8 cellular contexts compared by ENCODE assay signal in the genomic region with DNA sequence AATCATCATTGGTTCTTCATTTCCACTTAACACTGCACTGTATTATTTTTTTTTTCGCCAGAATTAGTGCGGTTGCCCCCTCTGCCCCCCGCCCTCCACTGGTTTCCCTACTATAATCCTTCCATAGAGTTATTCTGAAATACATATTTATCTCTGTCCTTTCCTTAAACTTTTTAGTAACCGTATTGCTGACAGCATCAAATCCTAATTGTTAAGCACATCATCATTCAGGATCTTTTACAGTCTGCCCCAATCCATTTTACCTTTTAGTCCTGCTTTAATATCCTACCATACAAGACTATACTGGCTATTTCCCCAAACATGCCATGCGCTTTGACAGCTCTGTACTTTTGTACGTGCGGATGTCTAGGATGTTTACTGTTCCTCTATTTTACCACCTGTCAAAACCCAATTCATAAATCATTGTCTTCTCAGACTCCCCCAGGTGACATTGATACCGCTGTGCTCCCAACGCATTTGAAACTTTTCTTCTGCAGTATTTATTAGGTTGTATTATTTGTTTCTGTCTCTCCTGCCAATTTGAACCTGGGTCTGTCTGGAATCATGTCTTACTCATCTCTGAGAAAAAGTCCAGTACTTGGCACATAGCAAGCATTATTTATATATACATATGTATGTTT. TPM values are rescaled to one million over a fixed set of nuclear protein-coding genes. Genes with fewer than 3 reads are reported as not detected.
DNase-seq lines count a peak whose midpoint lies in the region; ATAC-seq, FAIRE-seq and TF ChIP-seq lines count a peak whose summit lies in the region.

No MANE protein-coding gene starts in this region.

- H2AFZ ChIP-seq in HepG2 (ENCODE audit: low read length) = no peak overlapping the region

- in situ Hi-C loops in HepG2 (cut with HindIII; ENCODE audit: extremely low pct_ligation_motif_present, low pct_unique_long_range_greater_than_20kb) = loop anchor here (5.0 kb wide), 1 partner anchor 73 kb away; a partner anchor contains a TSS

- peak overlapping the region; percentile 94 for H3K9ac ChIP-seq in HepG2 (ENCODE audit: insufficient read depth, low read depth, low read length)

- H3K36me3 ChIP-seq in DOHH2 (ENCODE audit: control insufficient read depth, low read length) (peaks cover 45% of the 10 kb centered on the region), HepG2 (replicated peaks in 1 of 2; ENCODE audit: control insufficient read depth in 1 of 2, insufficient read depth in 2 of 2, low read length in 2 of 2) (no peaks in the 10 kb centered on the region), tibial artery (no peaks in the 10 kb centered on the region)

- TSS peak; percentile 58 for BruUV-seq in HepG2 (replicated peaks; lab: Mats Ljungman, UMichigan)

- TF ChIP-seq POLR2A in HepG2 (IDR thresholded peaks at IDR 0.05; ENCODE audit: insufficient read depth in 1 of 2, low read depth in 2 of 2, low read length in 2 of 2) = no peak

- ATAC-seq in HepG2 (no peak), GM19467 (IDR thresholded peaks at IDR 0.05; ENCODE audit: unreplicated experiment) (no peak), HG02571 (IDR thresholded peaks at IDR 0.05; ENCODE audit: unreplicated experiment) (no peak)

- H3K4me3 ChIP-seq in DOHH2 (ENCODE audit: low read length) = peak overlapping the region; percentile 99
- peak overlapping the region; percentile 92 for H3K4me3 ChIP-seq in Jurkat, Clone E6-1 (ENCODE audit: low read length)
- peak overlapping the region; percentile 88 to 99 (median 91) for H3K4me3 ChIP-seq in HepG2 (replicated peaks in 1 of 3; ENCODE audit: insufficient read depth in 1 of 3, low read depth in 2 of 3, low read length in 3 of 3)
- peak overlapping the region; percentile 69 to 93 for H3K4me3 ChIP-seq in tibial artery

- peaks cover 95% of the 10 kb centered on the region for H3K79me2 ChIP-seq in DOHH2 (ENCODE audit: control insufficient read depth, low read length)
- peaks cover 86% of the 10 kb centered on the region for H3K79me2 ChIP-seq in HepG2 (ENCODE audit: insufficient read depth, low read length)

- no peak for TF ChIP-seq CTCF in DOHH2 (IDR thresholded peaks at IDR 0.05; ENCODE audit: low read depth, low read length, poor library complexity, severe bottlenecking)
- TF ChIP-seq CTCF in HepG2 (CRISPR knock-in tag; IDR thresholded peaks at IDR 0.05) = no peak
- TF ChIP-seq CTCF in tibial artery (IDR thresholded peaks at IDR 0.05) = no peak

- no peak for FAIRE-seq in HepG2 (lab: Jason Lieb, UNC)

- H3K9me2 ChIP-seq in DOHH2 (replicated peaks; ENCODE audit: control insufficient read depth, low read length) = no peaks in the 10 kb centered on the region

- intact Hi-C loops in HepG2 (cut with micrococcal nuclease; ENCODE audit: unreplicated experiment) (loop anchor here (5.0 kb wide), 1 partner anchor 52 kb away; no protein-coding TSS in a partner anchor), tibial artery (cut with DNase I; ENCODE audit: low total_unique reads) (loop anchor here (2.0 to 10.0 kb wide), 2 partner anchors 75 to 375 kb away; a partner anchor contains a TSS)

- peaks cover 70% of the 10 kb centered on the region for H3K4me1 ChIP-seq in DOHH2 (ENCODE audit: control insufficient read depth, low read length)
- peaks cover 43% of the 10 kb centered on the region for H3K4me1 ChIP-seq in HepG2 (ENCODE audit: insufficient read depth, low read length)
- peaks cover 0 to 54% (median 17%) of the 10 kb centered on the region in 4 donors for H3K4me1 ChIP-seq in tibial artery

- H3K27ac ChIP-seq in DOHH2 (ENCODE audit: low read depth, low read length) (peak overlapping the region; percentile 81), angular gyrus (ENCODE audit: low read depth, low read length) (peak overlapping the region; percentile 34), HepG2 (ENCODE audit: extremely low read length, insufficient read depth, low read length) (peak overlapping the region; percentile 92), tibial artery (peak overlapping the region; percentile 92 to 97)

- H3K9me3 ChIP-seq in DOHH2 (ENCODE audit: control insufficient read depth, insufficient read depth, low read length) (no peaks in the 10 kb centered on the region), HepG2 (ENCODE audit: low read length) (no peaks in the 10 kb centered on the region), tibial artery (no peaks in the 10 kb centered on the region)

- POLR2A ChIA-PET in HepG2 (lab: Yijun Ruan, JAX) = no interaction called here

- no peak for DNase-seq in Jurkat, Clone E6-1 (ENCODE audit: low read depth, low spot score)
- no peak for DNase-seq in HepG2 (ENCODE audit: low spot score)
- no peak for DNase-seq in tibial artery
- DNase-seq in stimulated activated CD4-positive, alpha-beta T cell treated with anti-CD3 and anti-CD28 coated beads, Interleukin-2, amount 100 ng/mL, for 48 hours = no peak

- H4K20me1 ChIP-seq in DOHH2 (ENCODE audit: control insufficient read depth, insufficient read depth, low read depth, low read length) = peaks cover 18% of the 10 kb centered on the region
- peaks cover 10% of the 10 kb centered on the region for H4K20me1 ChIP-seq in HepG2 (ENCODE audit: insufficient read depth, low read length)

- H3F3A ChIP-seq in DOHH2 (ENCODE audit: control insufficient read depth, insufficient read depth) = peaks cover 24% of the 10 kb centered on the region

- WGBS in HepG2 (ENCODE audit: low lambda C conversion rate) = 2% methylated on average over 9 of the region's 9 CpGs

- CTCF ChIA-PET in HepG2 (lab: Yijun Ruan, JAX; ENCODE audit: low intra/inter-chr PET ratio, low total read pairs) = no interaction called here

- H3K4me2 ChIP-seq in DOHH2 (ENCODE audit: low read length) (peak overlapping the region; percentile 93), HepG2 (ENCODE audit: low read depth, low read length) (peak overlapping the region; percentile 89)

- TF ChIP-seq EP300 in HepG2 (IDR thresholded peaks at IDR 0.05; ENCODE audit: low read depth in 2 of 2, low read length in 2 of 2) (no peak), HepG2 (CRISPR knock-in tag; IDR thresholded peaks at IDR 0.05; ENCODE audit: borderline replicate concordance) (no peak)

- no peaks in the 10 kb centered on the region for H3K27me3 ChIP-seq in DOHH2 (ENCODE audit: control insufficient read depth, low read length)
- H3K27me3 ChIP-seq in HepG2 (ENCODE audit: control insufficient read depth in 1 of 2, insufficient read depth in 2 of 2, low read length in 2 of 2) = no peaks in the 10 kb centered on the region; a peak in 1 of 5 replicates
- no peaks in the 10 kb centered on the region for H3K27me3 ChIP-seq in tibial artery

- TF ChIP-seq RAD21 in HepG2 (CRISPR knock-in tag; IDR thresholded peaks at IDR 0.05) = no peak

TF ChIP-seq in HepG2, 621 proteins besides CTCF, POLR2A, EP300 and RAD21 (continues in another document):
- peak; percentile 74 for TF ChIP-seq SAP130 (CRISPR knock-in tag; IDR thresholded peaks at IDR 0.05; ENCODE audit: low read depth)

RNA-seq across cellular contexts. Expression of a gene that starts 1.0 kb away (rescaled TPM):
- polyA plus RNA-seq in Jurkat, Clone E6-1 (2012; ENCODE audit: insufficient read depth, insufficient read length) = 28.1 TPM
- total RNA-seq in HepG2 (2016; rRNA removed; fragmentation: Illumina TruSeq; extraction: Trizol) = 38.1 and 47.3 TPM in 2 replicates
- total RNA-seq in HepG2 (2016; cell fraction: cytosol; rRNA removed; fragmentation: Illumina TruSeq; extraction: Trizol; ENCODE audit: low read depth) = 74.9 and 87.6 TPM in 2 replicates
- 40.6 and 49.8 TPM in 2 replicates for total RNA-seq in HepG2 (2016; cell fraction: insoluble cytoplasmic fraction; rRNA removed; fragmentation: Illumina TruSeq; extraction: Trizol)
- 69.6 and 77.6 TPM in 2 replicates for total RNA-seq in HepG2 (2016; cell fraction: membrane; rRNA removed; fragmentation: Illumina TruSeq; extraction: Trizol)
- total RNA-seq in HepG2 (2016; cell fraction: nucleus; rRNA removed; fragmentation: Illumina TruSeq; extraction: Trizol) = 22.8 and 26.2 TPM in 2 replicates
- polyA plus RNA-seq in HepG2 (2011; rRNA removed) = 16.7 and 18.3 TPM in 2 replicates
- polyA plus RNA-seq in HepG2 (2011; cell fraction: cytosol; rRNA removed) = 12.5 and 15.9 TPM in 2 replicates
- 13.7 and 17.5 TPM in 2 replicates for polyA plus RNA-seq in HepG2 (2011; cell fraction: nucleus; rRNA removed)
- polyA plus RNA-seq in HepG2 (2012) = 24.1 and 27.9 TPM in 2 replicates
- polyA plus RNA-seq in HepG2 (2016; cell fraction: cytosol; fragmentation: Illumina TruSeq; extraction: Trizol; ENCODE audit: low read depth) = 93.1 and 127 TPM in 2 replicates
- 47.7 and 50.5 TPM in 2 replicates for polyA plus RNA-seq in HepG2 (2016; cell fraction: insoluble cytoplasmic fraction; fragmentation: Illumina TruSeq; extraction: Trizol; ENCODE audit: low read depth)
- 64.2 and 76.0 TPM in 2 replicates for polyA plus RNA-seq in HepG2 (2016; cell fraction: membrane; fragmentation: Illumina TruSeq; extraction: Trizol; ENCODE audit: low read depth)
- polyA plus RNA-seq in HepG2 (2016; cell fraction: nucleus; fragmentation: Illumina TruSeq; extraction: Trizol; ENCODE audit: insufficient read depth, low read depth) = 34.1 and 35.2 TPM in 2 replicates
- 9.1 and 14.6 TPM in 2 replicates for polyA minus RNA-seq in HepG2 (2011; rRNA and poly(A)+ RNA removed; ENCODE audit: low replicate concordance)
- 16.0 and 17.1 TPM in 2 replicates for polyA minus RNA-seq in HepG2 (2011; cell fraction: cytosol; rRNA and poly(A)+ RNA removed)
- polyA minus RNA-seq in HepG2 (2011; cell fraction: nucleus; rRNA and poly(A)+ RNA removed) = 42.7 and 50.1 TPM in 2 replicates

RNA-seq across cellular contexts. Expression of a gene that starts 1.5 kb away (rescaled TPM):
- 57.3 TPM for polyA plus RNA-seq in Jurkat, Clone E6-1 (2012; ENCODE audit: insufficient read depth, insufficient read length)
- 43.7 and 62.3 TPM in 2 replicates for total RNA-seq in HepG2 (2016; rRNA removed; fragmentation: Illumina TruSeq; extraction: Trizol)
- 15.8 and 15.9 TPM in 2 replicates for total RNA-seq in HepG2 (2016; cell fraction: cytosol; rRNA removed; fragmentation: Illumina TruSeq; extraction: Trizol; ENCODE audit: low read depth)
- total RNA-seq in HepG2 (2016; cell fraction: insoluble cytoplasmic fraction; rRNA removed; fragmentation: Illumina TruSeq; extraction: Trizol) = 47.2 and 64.6 TPM in 2 replicates
- 27.4 and 28.5 TPM in 2 replicates for total RNA-seq in HepG2 (2016; cell fraction: membrane; rRNA removed; fragmentation: Illumina TruSeq; extraction: Trizol)
- 28.7 and 30.6 TPM in 2 replicates for total RNA-seq in HepG2 (2016; cell fraction: nucleus; rRNA removed; fragmentation: Illumina TruSeq; extraction: Trizol)
- polyA plus RNA-seq in HepG2 (2011; rRNA removed) = 11.4 and 16.3 TPM in 2 replicates
- 4.8 and 7.6 TPM in 2 replicates for polyA plus RNA-seq in HepG2 (2011; cell fraction: cytosol; rRNA removed)
- polyA plus RNA-seq in HepG2 (2011; cell fraction: nucleus; rRNA removed) = 5.5 and 7.5 TPM in 2 replicates
- polyA plus RNA-seq in HepG2 (2012) = 20.3 and 21.4 TPM in 2 replicates
- 6.9 and 8.4 TPM in 2 replicates for polyA plus RNA-seq in HepG2 (2016; cell fraction: cytosol; fragmentation: Illumina TruSeq; extraction: Trizol; ENCODE audit: low read depth)
- polyA plus RNA-seq in HepG2 (2016; cell fraction: insoluble cytoplasmic fraction; fragmentation: Illumina TruSeq; extraction: Trizol; ENCODE audit: low read depth) = 56.6 and 67.3 TPM in 2 replicates
- polyA plus RNA-seq in HepG2 (2016; cell fraction: membrane; fragmentation: Illumina TruSeq; extraction: Trizol; ENCODE audit: low read depth) = 19.7 and 20.4 TPM in 2 replicates
- polyA plus RNA-seq in HepG2 (2016; cell fraction: nucleus; fragmentation: Illumina TruSeq; extraction: Trizol; ENCODE audit: insufficient read depth, low read depth) = 33.4 and 38.6 TPM in 2 replicates
- polyA minus RNA-seq in HepG2 (2011; rRNA and poly(A)+ RNA removed; ENCODE audit: low replicate concordance) = 13.8 and 31.5 TPM in 2 replicates
- polyA minus RNA-seq in HepG2 (2011; cell fraction: cytosol; rRNA and poly(A)+ RNA removed) = 21.8 and 31.2 TPM in 2 replicates
- polyA minus RNA-seq in HepG2 (2011; cell fraction: nucleus; rRNA and poly(A)+ RNA removed) = 34.6 TPM in 2 replicates

Comparison
In these comparisons a context has a peak if more than half of its experiments do, and no peak if none do; other contexts are left out.
1. H3K27ac ChIP-seq: peak in every context shown above with its lines; median percentile 94 in tibial artery; 92 in HepG2; 81 in DOHH2; 34 in angular gyrus.